ENCODE assay signal across 8 cellular contexts in the genomic region with DNA sequence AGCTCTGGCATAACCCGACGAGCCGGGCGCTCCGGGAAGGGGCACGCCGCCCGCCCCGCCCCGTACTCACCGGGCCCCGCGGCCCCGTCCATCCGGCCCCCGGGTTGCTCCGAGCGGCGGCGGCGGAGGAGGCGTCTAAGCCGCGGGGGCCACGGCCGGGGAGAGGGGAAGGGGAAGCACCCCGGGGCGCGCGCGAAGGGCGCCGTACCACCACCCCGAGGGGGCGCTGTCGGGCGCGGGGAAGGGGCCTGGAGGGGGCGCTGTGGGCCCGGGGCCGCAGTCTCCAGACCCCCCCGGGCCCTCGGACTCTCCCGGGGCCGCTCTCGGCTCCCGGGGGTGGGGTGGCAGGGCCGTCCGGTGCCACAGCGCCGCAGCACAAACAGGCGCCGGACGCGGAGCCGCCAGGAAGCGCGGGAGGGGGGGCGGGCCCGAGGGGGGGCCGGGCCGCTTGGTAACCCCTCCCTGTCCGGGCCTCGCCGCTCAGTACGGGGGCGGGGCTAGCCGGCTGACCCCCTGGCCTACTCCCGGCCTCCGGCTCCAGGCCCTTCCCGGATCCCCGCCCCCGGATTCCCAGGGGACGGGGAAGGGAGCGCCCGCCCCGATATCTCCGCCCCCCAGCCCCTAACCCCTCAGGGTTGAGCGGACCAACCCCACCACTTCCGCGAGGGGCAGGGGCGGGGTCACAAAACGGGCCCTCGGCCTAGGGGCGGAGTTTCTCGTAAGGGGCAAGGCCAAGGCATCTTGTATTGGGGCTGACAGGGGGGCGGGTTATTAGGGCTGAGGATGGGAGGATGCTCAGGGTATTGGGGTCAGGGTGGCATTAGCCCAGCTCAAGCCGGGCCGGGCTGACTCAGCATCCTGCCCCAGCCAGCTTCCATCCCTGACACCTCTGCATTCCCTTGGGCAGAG. TPM values are rescaled to one million over a fixed set of nuclear protein-coding genes. Genes with fewer than 3 reads are reported as not detected.
A peak's percentile ranks its signal among the peaks of the same experiment; 100 is the strongest.
DNase-seq lines count a peak whose midpoint lies in the region; ATAC-seq lines count a peak whose summit lies in the region.

EML3 (minus strand) TSS at position 410 of the 909 bp plus-strand sequence; CDS start at position 92, 318 bp downstream.
A gene with protein sequence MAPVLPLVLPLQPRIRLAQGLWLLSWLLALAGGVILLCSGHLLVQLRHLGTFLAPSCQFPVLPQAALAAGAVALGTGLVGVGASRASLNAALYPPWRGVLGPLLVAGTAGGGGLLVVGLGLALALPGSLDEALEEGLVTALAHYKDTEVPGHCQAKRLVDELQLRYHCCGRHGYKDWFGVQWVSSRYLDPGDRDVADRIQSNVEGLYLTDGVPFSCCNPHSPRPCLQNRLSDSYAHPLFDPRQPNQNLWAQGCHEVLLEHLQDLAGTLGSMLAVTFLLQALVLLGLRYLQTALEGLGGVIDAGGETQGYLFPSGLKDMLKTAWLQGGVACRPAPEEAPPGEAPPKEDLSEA (plus strand): TSS at position 892 of the 909 bp plus-strand sequence. CDS start 25 bp downstream, outside the sequence.

- peak within 1 kb of the TSS; percentile 69 to 89 (median 74) for H3K4me3 ChIP-seq in BLaER1 treated with 17β-estradiol and CSF1 and Interleukin-3, amounts not matched to agents 10 nM and 100 nM
- H3K4me3 ChIP-seq in ectodermal cell (ENCODE audit: insufficient read depth, low read depth, low read length) = peak within 1 kb of the TSS; percentile 63

- WGBS in ectodermal cell, 2 experiments = 0 to 1% methylated on average over 89 of the region's 89 CpGs

- peak within 1 kb of the TSS; percentile 95 for H3K27ac Mint-ChIP-seq in activated CD4-positive, alpha-beta memory T cell treated with anti-CD3 and anti-CD28 coated beads for 36 hours

- H3K9ac ChIP-seq in BLaER1 treated with 17β-estradiol and CSF1 and Interleukin-3, amounts not matched to agents 10 nM and 100 nM = peak within 1 kb of the TSS; percentile 84 to 94 (median 90)

- peaks cover 45% of the 10 kb centered on the region for H3K4me1 Mint-ChIP-seq in activated CD4-positive, alpha-beta memory T cell treated with anti-CD3 and anti-CD28 coated beads for 36 hours (ENCODE audit: low read depth)

- peaks cover 0 to 19% (median 0%) of the 10 kb centered on the region in 11 experiments; a peak in 2 of 22 replicates for H4K20me1 ChIP-seq in BLaER1 treated with 17β-estradiol and CSF1 and Interleukin-3, amounts not matched to agents 10 nM and 100 nM

- no peaks in the 10 kb centered on the region for H3K9me3 Mint-ChIP-seq in activated CD4-positive, alpha-beta memory T cell treated with anti-CD3 and anti-CD28 coated beads for 36 hours

- H3K36me3 ChIP-seq in BLaER1 treated with 17β-estradiol and CSF1 and Interleukin-3, amounts not matched to agents 10 nM and 100 nM = peaks cover 15 to 66% (median 33%) of the 10 kb centered on the region in 11 experiments
- H3K36me3 ChIP-seq in ectodermal cell (ENCODE audit: control insufficient read depth, insufficient read depth, low read length) = no peaks in the 10 kb centered on the region

- ATAC-seq in GM19043 (IDR thresholded peaks at IDR 0.05; ENCODE audit: low read depth, unreplicated experiment) (peak; percentile 72), HG03342 (IDR thresholded peaks at IDR 0.05; ENCODE audit: unreplicated experiment) (peak; percentile 71)

- H3K27ac ChIP-seq in BLaER1 treated with 17β-estradiol and CSF1 and Interleukin-3, amounts not matched to agents 10 nM and 100 nM = peak within 1 kb of the TSS; percentile 72 to 91 (median 83)
- peak within 1 kb of the TSS; percentile 3 for H3K27ac ChIP-seq in ectodermal cell (ENCODE audit: insufficient read depth, low read depth, low read length, poor library complexity, severe bottlenecking)

- peaks cover 44 to 65% (median 48%) of the 10 kb centered on the region in 10 experiments for H3K4me1 ChIP-seq in BLaER1 treated with 17β-estradiol and CSF1 and Interleukin-3, amounts not matched to agents 10 nM and 100 nM
- peaks cover 11% of the 10 kb centered on the region for H3K4me1 ChIP-seq in ectodermal cell (ENCODE audit: control insufficient read depth, insufficient read depth, low read length)

- no peaks in the 10 kb centered on the region for H3K27me3 ChIP-seq in BLaER1 treated with 17β-estradiol and CSF1 and Interleukin-3, amounts not matched to agents 10 nM and 100 nM
- H3K27me3 ChIP-seq in ectodermal cell (ENCODE audit: control insufficient read depth, insufficient read depth, low read length, poor library complexity, severe bottlenecking) = peaks cover 6% of the 10 kb centered on the region

- peak within 1 kb of the TSS; percentile 91 to 100 (median 98) for H3K4me2 ChIP-seq in BLaER1 treated with 17β-estradiol and CSF1 and Interleukin-3, amounts not matched to agents 10 nM and 100 nM

- H3K27me3 Mint-ChIP-seq in activated CD4-positive, alpha-beta memory T cell treated with anti-CD3 and anti-CD28 coated beads for 36 hours = no peaks in the 10 kb centered on the region

- CTCF ChIA-PET in activated CD4-positive, alpha-beta memory T cell treated with anti-CD3 and anti-CD28 coated beads for 36 hours (lab: Charles Lee) = interaction anchor here (0.6 to 2.4 kb wide), 22 partner anchors 9 to 193 kb away, joined by 3 to 31 read pairs (median 4); partner anchors contain the start of genes B3GAT3, C11orf98, CSKMT and EEF1G

- DNase-seq in NCI-H748 treated with DMSO at 0.1 percent for 48 hours (lab: John Stamatoyannopoulos, UW) (peak; percentile 48), lung microvascular endothelial cell (ENCODE audit: low read depth in 2 of 2) (peak; percentile 78 to 86)
- DNase-seq in activated CD4-positive, alpha-beta memory T cell treated with anti-CD3 and anti-CD28 coated beads for 36 hours = peak; percentile 90
- peak; percentile 82 to 85 (median 83) for DNase-seq in stimulated activated CD4-positive, alpha-beta T cell treated with anti-CD3 and anti-CD28 coated beads, TNF-alpha, amount 100 ng/mL, for 4 hours (ENCODE audit: low read depth in 3 of 3)

- peaks cover 30% of the 10 kb centered on the region for H3K36me3 Mint-ChIP-seq in activated CD4-positive, alpha-beta memory T cell treated with anti-CD3 and anti-CD28 coated beads for 36 hours

- no peaks in the 10 kb centered on the region for H3K9me3 ChIP-seq in BLaER1 treated with 17β-estradiol and CSF1 and Interleukin-3, amounts not matched to agents 10 nM and 100 nM (replicated peaks in 1 of 11)
- H3K9me3 ChIP-seq in ectodermal cell (ENCODE audit: control insufficient read depth, low read length) = no peaks in the 10 kb centered on the region

- POLR2A ChIA-PET in activated CD4-positive, alpha-beta memory T cell treated with anti-CD3 and anti-CD28 coated beads for 36 hours (lab: Charles Lee) = interaction anchor here (0.6 to 4.3 kb wide), 11 partner anchors 9 to 162 kb away, joined by 3 to 38 read pairs (median 6); partner anchors contain the start of genes B3GAT3, C11orf98, CSKMT and GANAB

- H3K4me3 Mint-ChIP-seq in activated CD4-positive, alpha-beta memory T cell treated with anti-CD3 and anti-CD28 coated beads for 36 hours = peak within 1 kb of the TSS; percentile 90

- intact Hi-C loops in activated CD4-positive, alpha-beta memory T cell treated with anti-CD3 and anti-CD28 coated beads for 36 hours (cut with micrococcal nuclease) = loop anchor here (1.0 to 5.0 kb wide), 7 partner anchors 10 to 244 kb away; partner anchors contain the start of genes C11orf98, CSKMT and GANAB

RNA-seq across cellular contexts. Expression of gene EML3, which starts in this region (rescaled TPM):
- 100 to 1,000 TPM; 113 to 116 TPM for total RNA-seq in activated CD4-positive, alpha-beta memory T cell treated with anti-CD3 and anti-CD28 coated beads for 36 hours
- polyA plus RNA-seq in ectodermal cell (2013, experiment 1 of 4) = 26.1 TPM
- polyA plus RNA-seq in ectodermal cell (2013, experiment 2 of 4) = 28.1 TPM
- polyA plus RNA-seq in ectodermal cell (2013, experiment 3 of 4) = 24.4 TPM
- 22.3 TPM for polyA plus RNA-seq in ectodermal cell (2013, experiment 4 of 4)
- 19.0 and 25.2 TPM in 2 replicates for total RNA-seq in lung microvascular endothelial cell

RNA-seq across cellular contexts. Expression of the second gene that starts in this region (rescaled TPM):
- total RNA-seq in activated CD4-positive, alpha-beta memory T cell treated with anti-CD3 and anti-CD28 coated beads for 36 hours = 1 to 10 TPM; 1.1 to 1.5 TPM
- 1.8 TPM for polyA plus RNA-seq in ectodermal cell (2013, experiment 1 of 4)
- 0.94 TPM for polyA plus RNA-seq in ectodermal cell (2013, experiment 2 of 4)
- 1.4 TPM for polyA plus RNA-seq in ectodermal cell (2013, experiment 3 of 4)
- 2.2 TPM for polyA plus RNA-seq in ectodermal cell (2013, experiment 4 of 4)
- total RNA-seq in lung microvascular endothelial cell = 2.4 and 3.3 TPM in 2 replicates

Comparison
In these comparisons a context has a peak if more than half of its experiments do, and no peak if none do; other contexts are left out.
1. Peak in every context shown above with its lines: DNase-seq, ATAC-seq, H3K4me3 ChIP-seq and H3K27ac ChIP-seq.